ENCODE assay signal across 25 cellular contexts in the genomic region with DNA sequence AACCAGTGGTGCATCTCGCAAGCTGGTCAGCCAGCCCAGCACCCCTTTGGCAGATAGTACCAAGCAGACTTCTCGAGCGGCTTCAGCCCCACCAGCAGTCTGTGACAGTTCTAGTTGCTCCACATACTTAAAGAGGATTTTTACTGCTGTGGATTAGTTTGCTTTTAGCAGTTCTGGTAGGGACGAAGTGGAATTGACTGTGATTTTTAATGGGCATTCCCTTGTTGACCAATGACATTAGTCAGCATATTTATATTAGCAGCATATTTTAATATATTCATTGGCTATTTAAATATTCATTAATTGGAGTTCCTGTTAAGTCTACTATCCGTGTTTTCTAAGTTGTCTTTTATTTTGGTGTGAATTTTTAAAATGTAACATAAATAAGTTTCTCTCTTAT.
DNase-seq lines count a peak whose midpoint lies in the region; ATAC-seq, FAIRE-seq and TF ChIP-seq lines count a peak whose summit lies in the region.
"Had no signal": no experiment of that assay in that cellular context is flagged by ENCODE, and none has a peak within 500 bp of the region (broad histone marks: within the 10 kb centered on the region; RNA-seq: fewer than 3 reads in every experiment).

No MANE protein-coding gene starts in this region.

- H3K4me2 ChIP-seq in HepG2 (ENCODE audit: low read depth, low read length) (no peak overlapping the region), K562 (ENCODE audit: insufficient read depth, low read length) (no peak overlapping the region)
- H3K4me2 ChIP-seq: BLaER1 had no signal

- H4K20me1 ChIP-seq in HepG2 (ENCODE audit: insufficient read depth, low read length) (no peaks in the 10 kb centered on the region), K562 (replicated peaks; ENCODE audit: control insufficient read depth, insufficient read depth, low read length) (no peaks in the 10 kb centered on the region)
- H4K20me1 ChIP-seq: BLaER1 had no signal

- no peak for ATAC-seq in HepG2
- ATAC-seq in right lobe of liver, result no peak
- no peak for ATAC-seq in K562
- ATAC-seq in GM21529 (IDR thresholded peaks at IDR 0.05; ENCODE audit: unreplicated experiment), result no peak
- ATAC-seq: GM12878 had no signal

- H2AFZ ChIP-seq in HepG2 (ENCODE audit: low read length) (no peak overlapping the region), K562 (ENCODE audit: low read depth, low read length) (no peak overlapping the region)

- H3K9me3 ChIP-seq in HepG2 (ENCODE audit: low read length) (no peaks in the 10 kb centered on the region), right lobe of liver (no peaks in the 10 kb centered on the region), K562 (replicated peaks; ENCODE audit: control insufficient read depth, insufficient read depth, low read depth, low read length) (no peaks in the 10 kb centered on the region)
- H3K9me3 ChIP-seq: BE2C, BLaER1 had no signal

- H3K9ac ChIP-seq in HepG2 (ENCODE audit: insufficient read depth, low read depth, low read length), result no peak overlapping the region
- no peak overlapping the region for H3K9ac ChIP-seq in K562 (ENCODE audit: insufficient read depth in 1 of 2, low read depth in 2 of 2, low read length in 2 of 2)
- H3K9ac ChIP-seq: BLaER1 had no signal

- H3K79me2 ChIP-seq in HepG2 (ENCODE audit: insufficient read depth, low read length) (no peaks in the 10 kb centered on the region), K562 (ENCODE audit: control insufficient read depth, insufficient read depth, low read length) (no peaks in the 10 kb centered on the region)

- no peak for TF ChIP-seq RAD21 in HepG2 (CRISPR knock-in tag; IDR thresholded peaks at IDR 0.05)
- TF ChIP-seq RAD21 in K562 (CRISPR knock-in tag; conservative IDR thresholded peaks at IDR 0.05 in 1 of 2, IDR thresholded peaks at IDR 0.05 in 1 of 2), result no peak

- in situ Hi-C loops in HepG2 (cut with HindIII; ENCODE audit: extremely low pct_ligation_motif_present, low pct_unique_long_range_greater_than_20kb), result no loop called here
- in situ Hi-C loops in K562 (cut with MboI), result no loop called here

- TF ChIP-seq POLR2A in HepG2 (IDR thresholded peaks at IDR 0.05; ENCODE audit: insufficient read depth in 1 of 2, low read depth in 2 of 2, low read length in 2 of 2), result no peak
- no peak for TF ChIP-seq POLR2A in right lobe of liver (IDR thresholded peaks at IDR 0.05)
- TF ChIP-seq POLR2A in K562 (conservative IDR thresholded peaks at IDR 0.05), result no peak

- POLR2A ChIA-PET in HepG2 (lab: Yijun Ruan, JAX) (no interaction called here), K562 (lab: Yijun Ruan, JAX) (no interaction called here)

- H3K36me3 ChIP-seq in HepG2 (replicated peaks in 1 of 2; ENCODE audit: control insufficient read depth in 1 of 2, insufficient read depth in 2 of 2, low read length in 2 of 2), result no peaks in the 10 kb centered on the region
- no peaks in the 10 kb centered on the region for H3K36me3 ChIP-seq in right lobe of liver
- H3K36me3 ChIP-seq in K562 (ENCODE audit: control insufficient read depth, insufficient read depth, low read length), result no peaks in the 10 kb centered on the region
- H3K36me3 ChIP-seq: BE2C, BLaER1 had no signal

- no TSS peak for BruUV-seq in HepG2 (replicated peaks; lab: Mats Ljungman, UMichigan)
- BruUV-seq in K562 (replicated peaks; lab: Mats Ljungman, UMichigan), result no TSS peak

- H3K27ac ChIP-seq in HepG2 (ENCODE audit: extremely low read length, insufficient read depth, low read length), result no peak overlapping the region
- no peak overlapping the region for H3K27ac ChIP-seq in right lobe of liver
- no peak overlapping the region for H3K27ac ChIP-seq in K562 (ENCODE audit: extremely low read depth, low read depth, low read length)
- H3K27ac ChIP-seq: 22Rv1, BLaER1 had no signal

- no peaks in the 10 kb centered on the region for H3K9me1 ChIP-seq in K562 (ENCODE audit: control insufficient read depth, insufficient read depth, low read length)

- TF ChIP-seq EP300 in HepG2 (IDR thresholded peaks at IDR 0.05; ENCODE audit: low read depth in 2 of 2, low read length in 2 of 2) (no peak), HepG2 (CRISPR knock-in tag; IDR thresholded peaks at IDR 0.05; ENCODE audit: borderline replicate concordance) (no peak), K562 (IDR thresholded peaks at IDR 0.05; ENCODE audit: low read length) (no peak)

- H3K4me3 ChIP-seq in HepG2 (replicated peaks in 1 of 3; ENCODE audit: insufficient read depth in 1 of 3, low read depth in 2 of 3, low read length in 3 of 3) (no peak overlapping the region), right lobe of liver (no peak overlapping the region), K562 (no peak overlapping the region)
- H3K4me3 ChIP-seq: BLaER1, GM12878 had no signal

- TF ChIP-seq CTCF in HepG2 (CRISPR knock-in tag; IDR thresholded peaks at IDR 0.05), result no peak
- no peak for TF ChIP-seq CTCF in right lobe of liver (IDR thresholded peaks at IDR 0.05)
- no peak for TF ChIP-seq CTCF in K562 (IDR thresholded peaks at IDR 0.05 in 2 of 3, conservative IDR thresholded peaks at IDR 0.05 in 1 of 3; ENCODE audit: insufficient read depth in 2 of 3, low read depth in 1 of 3, low read length in 3 of 3)

- H3K4me1 ChIP-seq in HepG2 (ENCODE audit: insufficient read depth, low read length) (no peaks in the 10 kb centered on the region), right lobe of liver (no peaks in the 10 kb centered on the region), K562 (replicated peaks in 1 of 2; ENCODE audit: control insufficient read depth in 2 of 2, insufficient read depth in 2 of 2, low read length in 2 of 2) (no peaks in the 10 kb centered on the region)
- H3K4me1 ChIP-seq: BE2C, BLaER1 had no signal

- intact Hi-C loops in HepG2 (cut with micrococcal nuclease; ENCODE audit: unreplicated experiment) (no loop called here), right lobe of liver (cut with DNase I) (no loop called here), K562 (cut with micrococcal nuclease) (no loop called here)

- peaks cover 0 to 3% of the 10 kb centered on the region in 2 experiments; a peak in 1 of 5 replicates for H3K27me3 ChIP-seq in HepG2 (ENCODE audit: control insufficient read depth in 1 of 2, insufficient read depth in 2 of 2, low read length in 2 of 2)
- H3K27me3 ChIP-seq in right lobe of liver, result no peaks in the 10 kb centered on the region
- no peaks in the 10 kb centered on the region for H3K27me3 ChIP-seq in K562 (ENCODE audit: control insufficient read depth in 2 of 2, insufficient read depth in 2 of 2, low read length in 2 of 2)
- H3K27me3 ChIP-seq: BE2C, BLaER1 had no signal

- WGBS in HepG2 (ENCODE audit: low lambda C conversion rate), result 21% methylated on average over 4 of the region's 5 CpGs
- 58% methylated on average over 5 of the region's 5 CpGs for WGBS in right lobe of liver (ENCODE audit: insufficient coverage, low coverage, low lambda C conversion rate, missing lambda C conversion rate)
- 0% methylated on average over 5 of the region's 5 CpGs for WGBS in K562 (ENCODE audit: insufficient coverage, low coverage, missing lambda C conversion rate)

- CTCF ChIA-PET in HepG2 (lab: Yijun Ruan, JAX; ENCODE audit: low intra/inter-chr PET ratio, low total read pairs), result no interaction called here
- CTCF ChIA-PET in K562 (lab: Yijun Ruan, JAX; ENCODE audit: low intra/inter-chr PET ratio), result no interaction called here

- DNase-seq in HepG2 (ENCODE audit: low spot score), result no peak
- no peak for DNase-seq in right lobe of liver
- DNase-seq in K562 (ENCODE audit: extremely low read depth in 1 of 4, low spot score in 3 of 4), result no peak
- no peak for DNase-seq in anterior cingulate cortex (lab: John Stamatoyannopoulos, UW)
- DNase-seq: ACHN; BE2C; C1 segment of cervical spinal cord; CD4-positive, alpha-beta memory T cell; CD4-positive, CD25-positive, alpha-beta regulatory T cell; CD8-positive, alpha-beta memory T cell; COR-L47; DMS 273 treated with DMSO at 0.1 percent for 48 hours; DMS153; DMS53; DMS79; DND-41; EL; GDM1 had no signal

- FAIRE-seq in HepG2 (lab: Jason Lieb, UNC), result no peak
- no peak for FAIRE-seq in K562 (lab: Jason Lieb, UNC)
- FAIRE-seq: GM12878, GM12892, GM18507, GM19239 had no signal

TF ChIP-seq in HepG2, 621 proteins besides CTCF, POLR2A, EP300 and RAD21 (continues in another document):
- TF ChIP-seq RFXANK (CRISPR knock-in tag; IDR thresholded peaks at IDR 0.05), result no peak
- TF ChIP-seq, protein P1, sequence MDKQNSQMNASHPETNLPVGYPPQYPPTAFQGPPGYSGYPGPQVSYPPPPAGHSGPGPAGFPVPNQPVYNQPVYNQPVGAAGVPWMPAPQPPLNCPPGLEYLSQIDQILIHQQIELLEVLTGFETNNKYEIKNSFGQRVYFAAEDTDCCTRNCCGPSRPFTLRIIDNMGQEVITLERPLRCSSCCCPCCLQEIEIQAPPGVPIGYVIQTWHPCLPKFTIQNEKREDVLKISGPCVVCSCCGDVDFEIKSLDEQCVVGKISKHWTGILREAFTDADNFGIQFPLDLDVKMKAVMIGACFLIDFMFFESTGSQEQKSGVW (CRISPR knock-in tag; IDR thresholded peaks at IDR 0.05; ENCODE audit: borderline replicate concordance), result no peak
- TF ChIP-seq MAFF (IDR thresholded peaks at IDR 0.05; ENCODE audit: low read depth, low read length), result peak; percentile 66
- TF ChIP-seq MAFK (conservative IDR thresholded peaks at IDR 0.05 in 1 of 2, IDR thresholded peaks at IDR 0.05 in 1 of 2; ENCODE audit: low read length in 2 of 2), result peak; percentile 57 to 77

TF ChIP-seq in K562, 482 proteins besides CTCF, POLR2A, EP300 and RAD21 (continues in another document):
- TF ChIP-seq ZBED1 (IDR thresholded peaks at IDR 0.05), result no peak
- TF ChIP-seq SETDB1 (IDR thresholded peaks at IDR 0.05; ENCODE audit: low read length), result no peak
- TF ChIP-seq ZFPM2 (CRISPR knock-in tag; IDR thresholded peaks at IDR 0.05), result no peak
- TF ChIP-seq MEF2A (IDR thresholded peaks at IDR 0.05; ENCODE audit: control insufficient read depth, low read depth, low read length), result no peak
- no peak for TF ChIP-seq HOMEZ (CRISPR knock-in tag; IDR thresholded peaks at IDR 0.05)
- peak; percentile 42 for TF ChIP-seq ZNF316 (IDR thresholded peaks at IDR 0.05)
- TF ChIP-seq JUND (IDR thresholded peaks at IDR 0.05; ENCODE audit: borderline replicate concordance, low read depth, low read length), result no peak
- no peak for TF ChIP-seq JUND (tag; IDR thresholded peaks at IDR 0.05; ENCODE audit: borderline replicate concordance, low read depth, low read length)

Comparison
In these comparisons a context has a peak if more than half of its experiments do, and no peak if none do; other contexts are left out.
1. Of the 241 proteins assayed by ChIP-seq in both HepG2 and K562: peak only in HepG2: MAFF and MAFK; only in K562: MAFG; in both: none; in neither: 238.